ENCODE assay signal across 10 cellular contexts in the genomic region with DNA sequence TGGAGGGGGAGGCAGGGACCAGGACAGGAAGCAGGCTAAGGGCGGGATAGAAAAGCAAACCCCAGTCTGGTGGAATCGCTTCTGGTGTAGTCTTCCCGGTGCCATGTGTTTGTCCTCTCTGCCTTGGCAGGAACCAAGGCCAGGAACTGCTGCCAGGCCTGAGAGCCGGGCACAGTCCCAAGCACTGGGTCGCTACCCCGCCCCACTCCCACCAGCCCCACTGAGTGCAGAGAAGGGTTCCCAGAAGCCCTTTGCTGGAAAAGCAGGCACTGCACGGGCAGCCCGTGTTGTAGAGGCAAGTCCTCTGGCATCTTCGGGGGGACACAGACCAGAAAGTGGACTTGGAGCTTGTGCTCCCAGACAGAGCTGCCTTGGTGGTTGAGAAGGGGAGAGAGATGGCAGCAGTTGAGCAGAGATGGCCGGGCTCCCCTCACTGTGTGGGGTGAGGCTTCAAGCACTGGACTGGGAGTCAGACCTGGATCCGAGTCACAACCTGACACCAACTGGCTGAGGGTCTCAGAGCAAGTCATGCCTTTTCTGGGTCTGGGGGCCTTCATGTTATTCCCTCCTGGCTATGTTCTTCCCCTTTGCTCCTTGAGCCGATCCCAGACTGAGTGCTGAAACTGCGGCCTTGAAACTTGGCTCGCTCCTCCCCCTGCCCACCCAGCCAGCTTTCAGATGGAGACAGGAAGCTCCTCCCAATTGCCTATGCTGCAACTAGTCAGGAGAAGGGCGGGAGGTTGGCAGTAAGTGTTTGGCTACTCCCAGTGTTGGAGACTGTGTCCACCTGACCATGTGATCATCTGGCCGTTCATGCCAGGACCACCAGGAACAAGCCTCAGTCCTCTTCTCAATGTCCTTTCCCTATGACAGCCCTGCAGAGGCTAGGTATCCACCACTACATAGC. TPM values are rescaled to one million over a fixed set of nuclear protein-coding genes. Genes with fewer than 3 reads are reported as not detected.
DNase-seq lines count a peak whose midpoint lies in the region; ATAC-seq and TF ChIP-seq lines count a peak whose summit lies in the region.
"Had no signal": no experiment of that assay in that cellular context is flagged by ENCODE, and none has a peak within 500 bp of the region (broad histone marks: within the 10 kb centered on the region; RNA-seq: fewer than 3 reads in every experiment).

No MANE protein-coding gene starts in this region.

- H3K4me1 Mint-ChIP-seq in stimulated activated naive B cell treated with anti-CD40 and anti-IgM and Interleukin-4, amounts not matched to agents 10 μg/mL and 1 μg/mL and 100 μg/mL, for 72 hours, result peaks cover 0 to 2% of the 10 kb centered on the region in 2 donors

- no peaks in the 10 kb centered on the region for H3K9me3 ChIP-seq in spleen

- peak overlapping the region in 1 of 8 donors; percentile 39 for H3K4me3 ChIP-seq in spleen

- peaks cover 0 to 17% (median 0%) of the 10 kb centered on the region in 6 donors for H3K4me1 ChIP-seq in spleen

- DNase-seq in NCI-H1092 (lab: John Stamatoyannopoulos, UW), result peak; percentile 75
- peak; percentile 18 to 38 for DNase-seq in left colon
- no peak for DNase-seq in spleen
- DNase-seq in SKM-1 treated with dmso at 0.1 percent for 144 hours (lab: John Stamatoyannopoulos, UW; ENCODE audit: unreplicated experiment), result no peak
- DNase-seq in stimulated activated naive B cell treated with anti-CD40 and anti-IgM and Interleukin-4, amounts not matched to agents 10 μg/mL and 1 μg/mL and 100 μg/mL, for 72 hours, result no peak
- DNase-seq in NCI-H2081 (lab: John Stamatoyannopoulos, UW), result no peak
- DNase-seq: activated CD8-positive, alpha-beta memory T cell treated with anti-CD3 and anti-CD28 coated beads, Interleukin-2, amount 50 U/mL, for 48 hours; stimulated activated CD4-positive, alpha-beta T cell treated with anti-CD3 and anti-CD28 coated beads, Interleukin-12 subunit alpha, Interleukin-12 subunit beta, amount 100 ng/mL, for 4 hours had no signal

- no peaks in the 10 kb centered on the region for H3K27me3 ChIP-seq in spleen (replicated peaks in 1 of 7)

- WGBS in spleen, 5 donors, result 50 to 73% (median 68%) methylated on average over 4 to 16 of the region's 16 CpGs

- H3K27ac ChIP-seq in cingulate gyrus (ENCODE audit: low read depth, low read length) (peak overlapping the region; percentile 49), spleen (peak overlapping the region in 7 of 8 donors; percentile 63 to 82 (median 78))

- TF ChIP-seq CTCF in spleen (IDR thresholded peaks at IDR 0.05 in 8 of 11, conservative IDR thresholded peaks at IDR 0.05 in 3 of 11), result no peak

- no peak for TF ChIP-seq POLR2A in spleen (IDR thresholded peaks at IDR 0.05)

- H3K36me3 Mint-ChIP-seq in stimulated activated naive B cell treated with anti-CD40 and anti-IgM and Interleukin-4, amounts not matched to agents 10 μg/mL and 1 μg/mL and 100 μg/mL, for 72 hours, result no peaks in the 10 kb centered on the region

- H3K27ac Mint-ChIP-seq in stimulated activated naive B cell treated with anti-CD40 and anti-IgM and Interleukin-4, amounts not matched to agents 10 μg/mL and 1 μg/mL and 100 μg/mL, for 72 hours, result no peak overlapping the region

- no peak overlapping the region for H3K4me3 Mint-ChIP-seq in stimulated activated naive B cell treated with anti-CD40 and anti-IgM and Interleukin-4, amounts not matched to agents 10 μg/mL and 1 μg/mL and 100 μg/mL, for 72 hours

- no peaks in the 10 kb centered on the region for H3K36me3 ChIP-seq in spleen

- intact Hi-C loops in left colon (cut with DNase I, micrococcal nuclease), result no loop called here
- intact Hi-C loops in spleen (cut with DNase I; ENCODE audit: low total_unique reads), result loop anchor here (10.0 kb wide), 1 partner anchor 76 kb away; no protein-coding TSS in a partner anchor

- H3K27me3 Mint-ChIP-seq in stimulated activated naive B cell treated with anti-CD40 and anti-IgM and Interleukin-4, amounts not matched to agents 10 μg/mL and 1 μg/mL and 100 μg/mL, for 72 hours, result peaks cover 0 to 9% of the 10 kb centered on the region in 2 donors

- H3K9me3 Mint-ChIP-seq in stimulated activated naive B cell treated with anti-CD40 and anti-IgM and Interleukin-4, amounts not matched to agents 10 μg/mL and 1 μg/mL and 100 μg/mL, for 72 hours, result no peaks in the 10 kb centered on the region

- ATAC-seq in left colon, result peak; percentile 9
- no peak for ATAC-seq in stimulated activated naive B cell treated with anti-CD40 and anti-IgM and Interleukin-4, amounts not matched to agents 10 μg/mL and 1 μg/mL and 100 μg/mL, for 72 hours (replicated peaks)
- no peak for ATAC-seq in HG02610 (IDR thresholded peaks at IDR 0.05; ENCODE audit: unreplicated experiment)

RNA-seq across cellular contexts. Expression of a gene that starts 59.7 kb away (rescaled TPM):
- total RNA-seq in left colon (10 to 100 TPM; 51.8 to 66.6 TPM), spleen (10 to 100 TPM; 24.9 to 39.5 (median 27.1) TPM)
- polyA plus RNA-seq in spleen, result 1 to 10 TPM; 6.3 to 9.8 (median 7.0) TPM

Comparison
In these comparisons a context has a peak if more than half of its experiments do, and no peak if none do; other contexts are left out.
1. DNase-seq: peak in NCI-H1092 (single experiment) and left colon (2 of 2); none in spleen (single experiment), SKM-1 treated with dmso at 0.1 percent for 144 hours (single experiment), stimulated activated naive B cell treated with anti-CD40 and anti-IgM and Interleukin-4, amounts not matched to agents 10 μg/mL and 1 μg/mL and 100 μg/mL, for 72 hours (single experiment) and NCI-H2081 (0 of 2).